15 cellular contexts compared by ENCODE assay signal in genomic region chr4:55087930-55088293, GRCh38. TPM values are rescaled to one million over a fixed set of nuclear protein-coding genes. Genes with fewer than 3 reads are reported as not detected.
DNase-seq lines count a peak whose midpoint lies in the region; ATAC-seq and TF ChIP-seq lines count a peak whose summit lies in the region.
"Had no signal": no experiment of that assay in that cellular context is flagged by ENCODE, and none has a peak within 500 bp of the region (broad histone marks: within the 10 kb centered on the region; RNA-seq: fewer than 3 reads in every experiment).

No MANE protein-coding gene starts in this region.

- CTCF ChIA-PET in WTC11 (lab: Charles Lee) = interaction anchor here (0.7 to 1.3 kb wide), 2 partner anchors 103 to 117 kb away, joined by 3 read pairs; no protein-coding TSS in a partner anchor

- TF ChIP-seq CTCF in KMS-11 (conservative IDR thresholded peaks at IDR 0.05; ENCODE audit: low read depth, low read length) (no peak), WTC11 (IDR thresholded peaks at IDR 0.05) (no peak), endothelial cell (IDR thresholded peaks at IDR 0.05; ENCODE audit: unreplicated experiment) (no peak), neural crest cell (conservative IDR thresholded peaks at IDR 0.05) (no peak)

- POLR2A ChIA-PET in WTC11 (lab: Charles Lee) = no interaction called here

- DNase-seq in WTC11 (ENCODE audit: low spot score) (no peak), endothelial cell (ENCODE audit: low spot score) (no peak), neural crest cell (ENCODE audit: low read depth, low spot score) (no peak), H7 (no peak), cerebellar nuclear complex (lab: John Stamatoyannopoulos, UW) (no peak)
- DNase-seq: DMS 273 treated with DMSO at 0.1 percent for 48 hours, Karpas-422, NCI-H187 treated with DMSO at 0.1 percent for 48 hours, NCI-H2171 treated with DMSO at 0.1 percent for 48 hours, NCI-H510A, SHP77 had no signal

- peak overlapping the region; percentile 36; the same call in 1 of the 2 replicates for H2AFZ ChIP-seq in KMS-11 (ENCODE audit: low read depth)

- H3K4me3 ChIP-seq in KMS-11 (IDR thresholded peaks at IDR 0.05; ENCODE audit: insufficient read depth, low read depth, low read length) = peak overlapping the region; percentile 35
- H3K4me3 ChIP-seq in H7 (ENCODE audit: insufficient read depth, low read depth, low read length) = no peak overlapping the region
- H3K4me3 ChIP-seq: HAP-1 had no signal

- H3K9me3 Mint-ChIP-seq in WTC11 (no peaks in the 10 kb centered on the region), endothelial cell (ENCODE audit: unreplicated experiment) (no peaks in the 10 kb centered on the region), neural crest cell (no peaks in the 10 kb centered on the region)

- H3K27me3 Mint-ChIP-seq in WTC11 (ENCODE audit: low read depth) (no peaks in the 10 kb centered on the region), endothelial cell (ENCODE audit: unreplicated experiment) (peaks cover 10% of the 10 kb centered on the region), neural crest cell (ENCODE audit: low read depth) (no peaks in the 10 kb centered on the region)

- no peaks in the 10 kb centered on the region for H3K79me2 ChIP-seq in KMS-11 (ENCODE audit: insufficient read depth, low read depth)

- H3K4me2 ChIP-seq in KMS-11 = peak overlapping the region; percentile 38

- H3K36me3 Mint-ChIP-seq in WTC11 (peaks cover 97% of the 10 kb centered on the region), endothelial cell (ENCODE audit: low read depth, unreplicated experiment) (peaks cover 93% of the 10 kb centered on the region), neural crest cell (ENCODE audit: low read depth) (no peaks in the 10 kb centered on the region)

- H4K20me1 ChIP-seq in KMS-11 (ENCODE audit: insufficient read depth) = no peaks in the 10 kb centered on the region

- H3K27ac ChIP-seq in KMS-11 = peak overlapping the region; percentile 45

- ATAC-seq in WTC11 (no peak), GM21825 (IDR thresholded peaks at IDR 0.05; ENCODE audit: unreplicated experiment) (no peak)
- ATAC-seq: Panc1 had no signal

- H3K27me3 ChIP-seq in KMS-11 (ENCODE audit: insufficient read depth, low read depth) (no peaks in the 10 kb centered on the region), H7 (ENCODE audit: control insufficient read depth, insufficient read depth, low read length) (no peaks in the 10 kb centered on the region)

- H3K27ac Mint-ChIP-seq in WTC11 (peak overlapping the region; percentile 47), endothelial cell (ENCODE audit: unreplicated experiment) (peak overlapping the region; percentile 97), neural crest cell (ENCODE audit: unreplicated experiment) (peak overlapping the region; percentile 0)

- H3K4me1 ChIP-seq in KMS-11 (ENCODE audit: low read depth, poor library complexity, severe bottlenecking) = peaks cover 28% of the 10 kb centered on the region

- no peak overlapping the region for H3K9ac ChIP-seq in KMS-11

- H3K4me1 Mint-ChIP-seq in WTC11 = peaks cover 22% of the 10 kb centered on the region
- H3K4me1 Mint-ChIP-seq in endothelial cell (ENCODE audit: unreplicated experiment) = peaks cover 92% of the 10 kb centered on the region
- H3K4me1 Mint-ChIP-seq in neural crest cell = peaks cover 20% of the 10 kb centered on the region

- H3K4me3 Mint-ChIP-seq in WTC11 (no peak overlapping the region), endothelial cell (ENCODE audit: unreplicated experiment) (peak overlapping the region; percentile 70), neural crest cell (no peak overlapping the region)

- no peaks in the 10 kb centered on the region for H3K36me3 ChIP-seq in KMS-11 (ENCODE audit: insufficient read depth)
- H3K36me3 ChIP-seq in H7 (replicated peaks; ENCODE audit: control insufficient read depth, insufficient read depth, low read length) = peaks cover 31% of the 10 kb centered on the region
- H3K36me3 ChIP-seq: HAP-1 had no signal

TF ChIP-seq in WTC11, 78 proteins besides CTCF, POLR2A, EP300 and RAD21:
- TF ChIP-seq SMAD3 (CRISPR knock-in tag; IDR thresholded peaks at IDR 0.05; ENCODE audit: borderline replicate concordance) (no peak), ZNF138 (CRISPR knock-in tag; conservative IDR thresholded peaks at IDR 0.05) (no peak), TCF7 (CRISPR knock-in tag; IDR thresholded peaks at IDR 0.05; ENCODE audit: low read depth) (no peak), CREM (CRISPR knock-in tag; IDR thresholded peaks at IDR 0.05) (no peak), PRRX2 (CRISPR knock-in tag; IDR thresholded peaks at IDR 0.05) (no peak), AFF4 (CRISPR knock-in tag; IDR thresholded peaks at IDR 0.05; ENCODE audit: borderline replicate concordance) (no peak), ATF1 (CRISPR knock-in tag; IDR thresholded peaks at IDR 0.05) (no peak), ZNF232 (CRISPR knock-in tag; IDR thresholded peaks at IDR 0.05) (no peak), OVOL2 (CRISPR knock-in tag; IDR thresholded peaks at IDR 0.05; ENCODE audit: borderline replicate concordance) (no peak), ELF4 (CRISPR knock-in tag; IDR thresholded peaks at IDR 0.05; ENCODE audit: low read depth) (no peak), GTF2I (CRISPR knock-in tag; conservative IDR thresholded peaks at IDR 0.05) (no peak), GABPB1 (CRISPR knock-in tag; IDR thresholded peaks at IDR 0.05) (no peak), TP53 (CRISPR knock-in tag; IDR thresholded peaks at IDR 0.05) (no peak), ZNF396 (CRISPR knock-in tag; IDR thresholded peaks at IDR 0.05; ENCODE audit: borderline replicate concordance) (no peak)
- TF ChIP-seq, protein P1, sequence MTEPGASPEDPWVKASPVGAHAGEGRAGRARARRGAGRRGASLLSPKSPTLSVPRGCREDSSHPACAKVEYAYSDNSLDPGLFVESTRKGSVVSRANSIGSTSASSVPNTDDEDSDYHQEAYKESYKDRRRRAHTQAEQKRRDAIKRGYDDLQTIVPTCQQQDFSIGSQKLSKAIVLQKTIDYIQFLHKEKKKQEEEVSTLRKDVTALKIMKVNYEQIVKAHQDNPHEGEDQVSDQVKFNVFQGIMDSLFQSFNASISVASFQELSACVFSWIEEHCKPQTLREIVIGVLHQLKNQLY (CRISPR knock-in tag; IDR thresholded peaks at IDR 0.05) = no peak

RNA-seq across cellular contexts. Expression of gene KDR, which starts 37.5 kb away (rescaled TPM):
- 80.8 to 88.7 TPM (median 87.2 TPM) in 3 replicates for total RNA-seq in WTC11 (2021)
- 924 TPM for total RNA-seq in endothelial cell (ENCODE audit: unreplicated experiment)
- total RNA-seq in neural crest cell = 0.12 TPM in 1 of 2 replicates, not detected in the other
- 29.7 and 50.6 TPM in 2 replicates for total RNA-seq in H7 (2014; rRNA removed; shearing (Covaris generic))

Comparison
In these comparisons a context has a peak if more than half of its experiments do, and no peak if none do; other contexts are left out.
1. H3K27ac Mint-ChIP-seq: peak in every context shown above with its lines; median percentile 97 in endothelial cell; 47 in WTC11; 0 in neural crest cell.
2. RNA of gene KDR, which starts 37.5 kb away (total RNA-seq): 924 TPM in endothelial cell (single experiment), 80.8 to 88.7 TPM in WTC11 and 29.7 to 50.6 TPM in H7; 0.12 TPM in neural crest cell; every median in the first group is over 10 times any median in the second.